In the genomic region with DNA sequence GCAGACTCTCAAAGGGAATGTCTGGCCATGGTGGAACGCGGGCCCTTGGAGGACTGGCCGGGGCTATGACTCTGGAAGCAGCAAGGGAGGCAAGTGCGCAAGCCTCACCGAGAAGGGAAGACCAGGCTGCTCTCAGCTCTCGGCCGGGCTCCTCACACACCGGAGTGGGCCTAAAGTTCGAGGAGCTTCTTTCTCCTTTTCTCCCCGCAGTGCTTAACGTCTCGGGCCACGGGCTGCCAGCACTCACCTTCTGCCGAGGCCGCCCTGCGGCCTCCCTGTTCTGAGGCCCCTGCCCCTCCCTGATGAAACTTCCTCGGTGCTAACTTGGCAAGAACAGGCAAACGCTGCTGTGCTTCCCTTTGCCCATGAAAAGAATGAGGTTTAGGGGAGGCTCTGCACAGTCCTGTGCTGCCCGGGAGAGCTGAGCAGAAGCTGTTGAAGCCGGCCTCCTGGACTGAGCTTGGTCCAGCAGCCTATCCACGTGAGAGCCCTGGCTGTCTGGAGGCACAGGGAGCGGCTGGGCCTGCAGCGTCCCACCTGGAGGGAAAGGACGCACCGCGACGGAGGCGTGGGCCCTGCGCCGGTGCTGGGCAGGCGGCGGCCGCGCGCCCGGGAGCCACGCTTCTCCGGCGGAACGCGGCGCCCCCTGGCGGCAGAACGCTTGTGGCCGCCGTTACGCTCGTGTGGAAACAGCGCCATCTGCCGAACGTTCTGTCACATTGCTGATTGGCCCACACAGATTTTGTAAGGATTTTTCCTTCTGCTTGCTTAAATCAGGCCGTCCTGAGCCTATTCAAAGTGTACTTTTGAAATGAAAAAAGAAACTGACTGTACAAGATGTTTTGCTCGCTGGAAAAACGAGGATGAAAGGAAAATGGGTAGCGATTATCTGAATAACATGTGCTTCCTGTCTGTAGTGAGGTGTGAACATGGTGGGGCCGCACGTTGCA, we compare ENCODE assay signal across 8 cellular contexts.
A peak's percentile ranks its signal among the peaks of the same experiment; 100 is the strongest.
DNase-seq lines count a peak whose midpoint lies in the region; ATAC-seq and TF ChIP-seq lines count a peak whose summit lies in the region.

No MANE protein-coding gene starts in this region.

- no peak overlapping the region for H3K27ac ChIP-seq in DOHH2 (ENCODE audit: low read depth, low read length)
- H3K27ac ChIP-seq in thoracic aorta = no peak overlapping the region

- H3K4me1 ChIP-seq in DOHH2 (ENCODE audit: control insufficient read depth, low read length) = no peaks in the 10 kb centered on the region
- H3K4me1 ChIP-seq in thoracic aorta (ENCODE audit: control insufficient read depth in 1 of 2, low read depth in 2 of 2) = peaks cover 4% of the 10 kb centered on the region in 2 donors

- no peaks in the 10 kb centered on the region for H3K79me2 ChIP-seq in DOHH2 (ENCODE audit: control insufficient read depth, low read length)

- DNase-seq in SHP77 (lab: John Stamatoyannopoulos, UW) (peak; percentile 59 to 61), activated gamma-delta T cell treated with Interleukin-2 at 50 U/mL for 16 hours (peak; percentile 71), germinal center (ENCODE audit: low spot score) (peak; percentile 50), omental fat pad (ENCODE audit: low spot score) (peak; percentile 39), thoracic aorta (ENCODE audit: low spot score) (no peak)

- no peaks in the 10 kb centered on the region for H3F3A ChIP-seq in DOHH2 (ENCODE audit: control insufficient read depth, insufficient read depth)

- H3K27me3 ChIP-seq in DOHH2 (ENCODE audit: control insufficient read depth, low read length) (peaks cover 10% of the 10 kb centered on the region; the same call in 1 of the 2 replicates), thoracic aorta (replicated peaks; ENCODE audit: insufficient read depth) (no peaks in the 10 kb centered on the region)

- peak; percentile 96 for TF ChIP-seq RAD21 in Ishikawa (IDR thresholded peaks at IDR 0.05; ENCODE audit: low read depth)

- 0 out of 2 replicates have a peak, but pooled peaks have one; percentile 14 for TF ChIP-seq EP300 in Ishikawa (IDR thresholded peaks at IDR 0.05; ENCODE audit: borderline replicate concordance)

- H4K20me1 ChIP-seq in DOHH2 (ENCODE audit: control insufficient read depth, insufficient read depth, low read depth, low read length) = no peaks in the 10 kb centered on the region

- H3K36me3 ChIP-seq in DOHH2 (ENCODE audit: control insufficient read depth, low read length) (no peaks in the 10 kb centered on the region), thoracic aorta (no peaks in the 10 kb centered on the region)

- TF ChIP-seq CTCF in DOHH2 (IDR thresholded peaks at IDR 0.05; ENCODE audit: low read depth, low read length, poor library complexity, severe bottlenecking) = peak; percentile 95
- peak in 2 of 3 donors; percentile 96 to 100 for TF ChIP-seq CTCF in omental fat pad (IDR thresholded peaks at IDR 0.05)
- peak; percentile 97 for TF ChIP-seq CTCF in thoracic aorta (IDR thresholded peaks at IDR 0.05)

- ATAC-seq in GM21619 (IDR thresholded peaks at IDR 0.05; ENCODE audit: unreplicated experiment) = peak; percentile 88
- peak; percentile 97 for ATAC-seq in omental fat pad (ENCODE audit: low FRiP score)
- ATAC-seq in thoracic aorta (ENCODE audit: insufficient number of reproducible peaks, low FRiP score, low read depth) = peak; percentile 73

- peak overlapping the region; percentile 44; the same call in 1 of the 2 replicates for H3K4me2 ChIP-seq in DOHH2 (ENCODE audit: low read length)

- H3K4me3 ChIP-seq in DOHH2 (ENCODE audit: low read length) = no peak overlapping the region
- peak overlapping the region; percentile 74 for H3K4me3 ChIP-seq in thoracic aorta

- no peaks in the 10 kb centered on the region for H3K9me3 ChIP-seq in DOHH2 (ENCODE audit: control insufficient read depth, insufficient read depth, low read length)
- no peaks in the 10 kb centered on the region for H3K9me3 ChIP-seq in thoracic aorta

- H3K9me2 ChIP-seq in DOHH2 (replicated peaks; ENCODE audit: control insufficient read depth, low read length) = no peaks in the 10 kb centered on the region

TF ChIP-seq in Ishikawa, 13 proteins besides CTCF, POLR2A, EP300 and RAD21:
- TF ChIP-seq TEAD4 (IDR thresholded peaks at IDR 0.05) (peak; percentile 45; the same call in 1 of the 2 replicates), FOXM1 (IDR thresholded peaks at IDR 0.05; ENCODE audit: borderline replicate concordance, low read depth) (no peak), YY1 (IDR thresholded peaks at IDR 0.05; ENCODE audit: low read depth) (no peak), USF1 (IDR thresholded peaks at IDR 0.05) (0 out of 2 replicates have a peak, but pooled peaks have one; percentile 10), TCF12 (IDR thresholded peaks at IDR 0.05; ENCODE audit: low read depth) (no peak; the same call in 1 of the 2 replicates)
- TF ChIP-seq, protein P1, sequence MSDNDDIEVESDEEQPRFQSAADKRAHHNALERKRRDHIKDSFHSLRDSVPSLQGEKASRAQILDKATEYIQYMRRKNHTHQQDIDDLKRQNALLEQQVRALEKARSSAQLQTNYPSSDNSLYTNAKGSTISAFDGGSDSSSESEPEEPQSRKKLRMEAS (IDR thresholded peaks at IDR 0.05) = peak; percentile 81
